In genomic region chr1:31881698-31882000, GRCh38 we compare ENCODE assay signal across 1 cellular context.
A peak's percentile ranks its signal among the peaks of the same experiment; 100 is the strongest.
TF ChIP-seq lines count a peak whose summit lies in the region.

No MANE protein-coding gene starts in this region.

TF ChIP-seq in HepG2, 621 proteins besides CTCF, POLR2A, EP300 and RAD21 (continued from another document and continues in another):
- TF ChIP-seq AKNA (CRISPR knock-in tag; IDR thresholded peaks at IDR 0.05; ENCODE audit: borderline replicate concordance) = no peak
- TF ChIP-seq, protein P1, sequence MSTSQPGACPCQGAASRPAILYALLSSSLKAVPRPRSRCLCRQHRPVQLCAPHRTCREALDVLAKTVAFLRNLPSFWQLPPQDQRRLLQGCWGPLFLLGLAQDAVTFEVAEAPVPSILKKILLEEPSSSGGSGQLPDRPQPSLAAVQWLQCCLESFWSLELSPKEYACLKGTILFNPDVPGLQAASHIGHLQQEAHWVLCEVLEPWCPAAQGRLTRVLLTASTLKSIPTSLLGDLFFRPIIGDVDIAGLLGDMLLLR (CRISPR knock-in tag; IDR thresholded peaks at IDR 0.05) = no peak
- TF ChIP-seq ZUFSP (CRISPR knock-in tag; IDR thresholded peaks at IDR 0.05; ENCODE audit: borderline replicate concordance) = no peak
- TF ChIP-seq, protein P2, sequence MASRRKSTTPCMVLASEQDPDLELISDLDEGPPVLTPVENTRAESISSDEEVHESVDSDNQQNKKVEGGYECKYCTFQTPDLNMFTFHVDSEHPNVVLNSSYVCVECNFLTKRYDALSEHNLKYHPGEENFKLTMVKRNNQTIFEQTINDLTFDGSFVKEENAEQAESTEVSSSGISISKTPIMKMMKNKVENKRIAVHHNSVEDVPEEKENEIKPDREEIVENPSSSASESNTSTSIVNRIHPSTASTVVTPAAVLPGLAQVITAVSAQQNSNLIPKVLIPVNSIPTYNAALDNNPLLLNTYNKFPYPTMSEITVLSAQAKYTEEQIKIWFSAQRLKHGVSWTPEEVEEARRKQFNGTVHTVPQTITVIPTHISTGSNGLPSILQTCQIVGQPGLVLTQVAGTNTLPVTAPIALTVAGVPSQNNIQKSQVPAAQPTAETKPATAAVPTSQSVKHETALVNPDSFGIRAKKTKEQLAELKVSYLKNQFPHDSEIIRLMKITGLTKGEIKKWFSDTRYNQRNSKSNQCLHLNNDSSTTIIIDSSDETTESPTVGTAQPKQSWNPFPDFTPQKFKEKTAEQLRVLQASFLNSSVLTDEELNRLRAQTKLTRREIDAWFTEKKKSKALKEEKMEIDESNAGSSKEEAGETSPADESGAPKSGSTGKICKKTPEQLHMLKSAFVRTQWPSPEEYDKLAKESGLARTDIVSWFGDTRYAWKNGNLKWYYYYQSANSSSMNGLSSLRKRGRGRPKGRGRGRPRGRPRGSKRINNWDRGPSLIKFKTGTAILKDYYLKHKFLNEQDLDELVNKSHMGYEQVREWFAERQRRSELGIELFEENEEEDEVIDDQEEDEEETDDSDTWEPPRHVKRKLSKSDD (CRISPR knock-in tag; IDR thresholded peaks at IDR 0.05; ENCODE audit: low read depth) = 0 out of 2 replicates have a peak, but pooled peaks have one; percentile 34
- no peak for TF ChIP-seq NFE2 (CRISPR knock-in tag; IDR thresholded peaks at IDR 0.05)
- peak; percentile 29; the same call in 1 of the 2 replicates for TF ChIP-seq ZFX (CRISPR knock-in tag; IDR thresholded peaks at IDR 0.05; ENCODE audit: low read depth)
- TF ChIP-seq SRSF9 (IDR thresholded peaks at IDR 0.05; ENCODE audit: borderline replicate concordance, insufficient read depth, low read depth, low read length, poor library complexity, severe bottlenecking) = no peak
- peak; percentile 78 for TF ChIP-seq TEAD3 (CRISPR knock-in tag; optimal IDR thresholded peaks at IDR 0.05; ENCODE audit: borderline replicate concordance)
- no peak for TF ChIP-seq ZZZ3 (CRISPR knock-in tag; IDR thresholded peaks at IDR 0.05; ENCODE audit: borderline replicate concordance)
- no peak for TF ChIP-seq MED8 (CRISPR knock-in tag; IDR thresholded peaks at IDR 0.05; ENCODE audit: insufficient replicate concordance)
- peak; percentile 82 for TF ChIP-seq HNF4A (CRISPR knock-in tag; IDR thresholded peaks at IDR 0.05)
- no peak for TF ChIP-seq ZNF260 (CRISPR knock-in tag; IDR thresholded peaks at IDR 0.05; ENCODE audit: borderline replicate concordance, low read depth)
- TF ChIP-seq ZNF740 (CRISPR knock-in tag; IDR thresholded peaks at IDR 0.05) = no peak
- no peak for TF ChIP-seq FOXA1 (IDR thresholded peaks at IDR 0.05)
- peak; percentile 69 for TF ChIP-seq FOXA1 (CRISPR knock-in tag; IDR thresholded peaks at IDR 0.05)
- TF ChIP-seq POGZ (CRISPR knock-in tag; IDR thresholded peaks at IDR 0.05) = no peak
- no peak for TF ChIP-seq ZBTB49 (CRISPR knock-in tag; IDR thresholded peaks at IDR 0.05; ENCODE audit: borderline replicate concordance)
- TF ChIP-seq PRPF4 (IDR thresholded peaks at IDR 0.05; ENCODE audit: low read depth, low read length, poor library complexity, severe bottlenecking) = no peak
- no peak for TF ChIP-seq NFKB2 (CRISPR knock-in tag; IDR thresholded peaks at IDR 0.05; ENCODE audit: borderline replicate concordance)
- TF ChIP-seq RARG (CRISPR knock-in tag; IDR thresholded peaks at IDR 0.05; ENCODE audit: low read depth) = no peak
- TF ChIP-seq HMG20A (CRISPR knock-in tag; IDR thresholded peaks at IDR 0.05; ENCODE audit: borderline replicate concordance) = peak; percentile 16; the same call in 1 of the 2 replicates
- TF ChIP-seq RERE (CRISPR knock-in tag; IDR thresholded peaks at IDR 0.05; ENCODE audit: low read depth) = no peak
- TF ChIP-seq ATF7-NPFF (CRISPR knock-in tag; IDR thresholded peaks at IDR 0.05; ENCODE audit: low read depth) = no peak
- TF ChIP-seq ZNF367 (CRISPR knock-in tag; IDR thresholded peaks at IDR 0.05; ENCODE audit: borderline replicate concordance) = no peak
- TF ChIP-seq REPIN1 (CRISPR knock-in tag; IDR thresholded peaks at IDR 0.05; ENCODE audit: borderline replicate concordance, low read depth) = no peak
- TF ChIP-seq ZFYVE20 (CRISPR knock-in tag; IDR thresholded peaks at IDR 0.05; ENCODE audit: borderline replicate concordance, low read depth) = no peak
- TF ChIP-seq ONECUT2 (CRISPR knock-in tag; IDR thresholded peaks at IDR 0.05) = no peak
- no peak for TF ChIP-seq ZNF878 (CRISPR knock-in tag; IDR thresholded peaks at IDR 0.05)
- no peak for TF ChIP-seq ZNF547 (CRISPR knock-in tag; IDR thresholded peaks at IDR 0.05)
- no peak for TF ChIP-seq BCL3 (CRISPR knock-in tag; IDR thresholded peaks at IDR 0.05)
- no peak for TF ChIP-seq SOX6 (IDR thresholded peaks at IDR 0.05)
- 0 out of 2 replicates have a peak, but pooled peaks have one; percentile 15 for TF ChIP-seq SOX6 (CRISPR knock-in tag; IDR thresholded peaks at IDR 0.05)
- no peak for TF ChIP-seq MATR3 (CRISPR knock-in tag; IDR thresholded peaks at IDR 0.05)
- TF ChIP-seq, protein P3, sequence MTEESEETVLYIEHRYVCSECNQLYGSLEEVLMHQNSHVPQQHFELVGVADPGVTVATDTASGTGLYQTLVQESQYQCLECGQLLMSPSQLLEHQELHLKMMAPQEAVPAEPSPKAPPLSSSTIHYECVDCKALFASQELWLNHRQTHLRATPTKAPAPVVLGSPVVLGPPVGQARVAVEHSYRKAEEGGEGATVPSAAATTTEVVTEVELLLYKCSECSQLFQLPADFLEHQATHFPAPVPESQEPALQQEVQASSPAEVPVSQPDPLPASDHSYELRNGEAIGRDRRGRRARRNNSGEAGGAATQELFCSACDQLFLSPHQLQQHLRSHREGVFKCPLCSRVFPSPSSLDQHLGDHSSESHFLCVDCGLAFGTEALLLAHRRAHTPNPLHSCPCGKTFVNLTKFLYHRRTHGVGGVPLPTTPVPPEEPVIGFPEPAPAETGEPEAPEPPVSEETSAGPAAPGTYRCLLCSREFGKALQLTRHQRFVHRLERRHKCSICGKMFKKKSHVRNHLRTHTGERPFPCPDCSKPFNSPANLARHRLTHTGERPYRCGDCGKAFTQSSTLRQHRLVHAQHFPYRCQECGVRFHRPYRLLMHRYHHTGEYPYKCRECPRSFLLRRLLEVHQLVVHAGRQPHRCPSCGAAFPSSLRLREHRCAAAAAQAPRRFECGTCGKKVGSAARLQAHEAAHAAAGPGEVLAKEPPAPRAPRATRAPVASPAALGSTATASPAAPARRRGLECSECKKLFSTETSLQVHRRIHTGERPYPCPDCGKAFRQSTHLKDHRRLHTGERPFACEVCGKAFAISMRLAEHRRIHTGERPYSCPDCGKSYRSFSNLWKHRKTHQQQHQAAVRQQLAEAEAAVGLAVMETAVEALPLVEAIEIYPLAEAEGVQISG (CRISPR knock-in tag; IDR thresholded peaks at IDR 0.05) = no peak
- TF ChIP-seq ZNF83 (CRISPR knock-in tag; IDR thresholded peaks at IDR 0.05; ENCODE audit: borderline replicate concordance) = no peak
- TF ChIP-seq SP2 (CRISPR knock-in tag; IDR thresholded peaks at IDR 0.05) = no peak
- TF ChIP-seq ZNF552 (CRISPR knock-in tag; IDR thresholded peaks at IDR 0.05; ENCODE audit: borderline replicate concordance) = no peak
